Comparison of ENCODE assay signal across 21 cellular contexts in the genomic region with DNA sequence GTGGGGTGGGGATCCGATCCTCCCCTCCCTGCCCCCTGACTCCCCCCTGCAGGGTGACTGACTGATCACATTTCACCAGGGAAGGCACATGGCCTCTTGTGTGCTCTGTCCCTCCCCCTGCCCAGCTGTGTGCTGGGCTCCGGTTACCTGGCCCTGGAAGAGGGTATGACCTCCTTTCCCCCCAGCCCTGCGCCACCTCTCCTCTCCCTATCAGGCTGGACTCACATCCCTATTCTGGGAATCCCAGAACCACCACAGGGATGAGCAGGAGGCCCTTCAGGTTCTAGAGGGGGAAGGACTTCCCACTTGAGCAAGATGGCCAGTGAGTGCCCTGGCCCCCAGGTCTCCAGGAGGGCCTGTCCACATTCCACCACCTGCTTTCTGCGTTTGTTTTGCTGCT. TPM values are rescaled to one million over a fixed set of nuclear protein-coding genes. Genes with fewer than 3 reads are reported as not detected.
"Had no signal": no experiment of that assay in that cellular context is flagged by ENCODE, and none has a peak within 500 bp of the region (broad histone marks: within the 10 kb centered on the region; RNA-seq: fewer than 3 reads in every experiment).

No MANE protein-coding gene starts in this region.

- H3K27me3 ChIP-seq: hepatocyte, ovary, testis, upper lobe of right lung had no signal

- H3K36me3 ChIP-seq: brain microvascular endothelial cell, left ventricle myocardium inferior, ovary, stomach, upper lobe of right lung had no signal

- H3K4me3 Mint-ChIP-seq: activated T-helper 17 cell treated with anti-CD3 and anti-CD28 coated beads, Interleukin-2, amount 50 U/mL, for 72 hours; central memory CD8-positive, alpha-beta T cell; natural killer cell treated with Interleukin-12 subunit alpha and Interleukin-12 subunit beta and Interleukin-15 and Interleukin-18, amount 100 ng/mL, for 72 hours had no signal

- H3K27ac Mint-ChIP-seq: activated T-helper 17 cell treated with anti-CD3 and anti-CD28 coated beads, Interleukin-2, amount 50 U/mL, for 72 hours; natural killer cell treated with Interleukin-12 subunit alpha and Interleukin-12 subunit beta and Interleukin-15 and Interleukin-18, amount 100 ng/mL, for 72 hours had no signal

- H3K9me3 Mint-ChIP-seq: activated T-helper 17 cell treated with anti-CD3 and anti-CD28 coated beads, Interleukin-2, amount 50 U/mL, for 72 hours; central memory CD8-positive, alpha-beta T cell; natural killer cell treated with Interleukin-12 subunit alpha and Interleukin-12 subunit beta and Interleukin-15 and Interleukin-18, amount 100 ng/mL, for 72 hours had no signal

- H3K27ac ChIP-seq: brain microvascular endothelial cell, coronary artery, hepatocyte, left ventricle myocardium inferior, ovary, stomach, testis, upper lobe of right lung had no signal

- H3K79me2 ChIP-seq: hepatocyte had no signal

- H3K9me3 ChIP-seq: left ventricle myocardium inferior, ovary, stomach, testis, upper lobe of right lung had no signal

- H3K4me3 ChIP-seq: coronary artery, hepatocyte, left ventricle myocardium inferior, ovary, stomach, testis, upper lobe of right lung had no signal

- H2AFZ ChIP-seq: hepatocyte had no signal

- H3K4me1 Mint-ChIP-seq: central memory CD8-positive, alpha-beta T cell had no signal

- ATAC-seq: activated T-helper 17 cell treated with anti-CD3 and anti-CD28 coated beads, Interleukin-2, amount 50 U/mL, for 72 hours; esophagus mucosa; natural killer cell treated with Interleukin-12 subunit alpha and Interleukin-12 subunit beta and Interleukin-15 and Interleukin-18, amount 100 ng/mL, for 72 hours; upper lobe of right lung had no signal

- DNase-seq: activated CD4-positive, alpha-beta T cell treated with anti-CD3 and anti-CD28 coated beads for 1 hour; activated CD4-positive, alpha-beta T cell treated with anti-CD3 and anti-CD28 coated beads, Interleukin-2, amount 50 U/mL, for 48 hours; activated naive CD4-positive, alpha-beta T cell treated with Interleukin-2 at 50 U/mL for 16 hours; anterior cingulate cortex; brain microvascular endothelial cell; kidney; left ventricle myocardium inferior; ovary; stimulated activated CD4-positive, alpha-beta T cell treated with anti-CD3 and anti-CD28 coated beads, Interleukin-12 subunit alpha, Interleukin-12 subunit beta, amount 100 ng/mL, for 4 hours; stimulated activated CD4-positive, alpha-beta T cell treated with anti-CD3 and anti-CD28 coated beads, Interleukin-2, amount 100 ng/mL, for 24 hours; stomach; T1000; testis; upper lobe of right lung had no signal

- H3K36me3 Mint-ChIP-seq: natural killer cell treated with Interleukin-12 subunit alpha and Interleukin-12 subunit beta and Interleukin-15 and Interleukin-18, amount 100 ng/mL, for 72 hours had no signal

- H3K4me2 ChIP-seq: hepatocyte had no signal

RNA-seq across cellular contexts. Expression of a gene that starts 2.1 kb away (rescaled TPM):
- total RNA-seq: activated T-helper 17 cell treated with anti-CD3 and anti-CD28 coated beads, Interleukin-2, amount 50 U/mL, for 72 hours; natural killer cell treated with Interleukin-12 subunit alpha and Interleukin-12 subunit beta and Interleukin-15 and Interleukin-18, amount 100 ng/mL, for 72 hours had no signal

RNA-seq across cellular contexts. Expression of a gene that starts 55.0 kb away (rescaled TPM):
- total RNA-seq: activated T-helper 17 cell treated with anti-CD3 and anti-CD28 coated beads, Interleukin-2, amount 50 U/mL, for 72 hours; esophagus mucosa; kidney; left ventricle myocardium inferior; mucosa of gallbladder; natural killer cell treated with Interleukin-12 subunit alpha and Interleukin-12 subunit beta and Interleukin-15 and Interleukin-18, amount 100 ng/mL, for 72 hours; ovary; stomach; testis; upper lobe of right lung had no signal
- polyA plus RNA-seq: ovary, stomach had no signal
